23 cellular contexts compared by ENCODE assay signal in genomic region chr11:123562166-123562565, GRCh38.
DNase-seq lines count a peak whose midpoint lies in the region; ATAC-seq, FAIRE-seq and TF ChIP-seq lines count a peak whose summit lies in the region.
"Had no signal": no experiment of that assay in that cellular context is flagged by ENCODE, and none has a peak within 500 bp of the region (broad histone marks: within the 10 kb centered on the region; RNA-seq: fewer than 3 reads in every experiment).

No MANE protein-coding gene starts in this region.

- H3K4me3 ChIP-seq in heart left ventricle (no peak overlapping the region), right cardiac atrium (ENCODE audit: low read length) (no peak overlapping the region), HepG2 (replicated peaks in 1 of 3; ENCODE audit: insufficient read depth in 1 of 3, low read depth in 2 of 3, low read length in 3 of 3) (no peak overlapping the region), thyroid gland (replicated peaks in 1 of 3) (no peak overlapping the region), lower leg skin (ENCODE audit: low read depth, poor library complexity, severe bottlenecking) (no peak overlapping the region)
- H3K4me3 ChIP-seq: ascending aorta, psoas muscle, skin epidermis had no signal

- H3K27ac ChIP-seq in heart left ventricle (peak overlapping the region in 11 of 12 donors; percentile 35 to 85 (median 65)), right cardiac atrium (ENCODE audit: low read length) (no peak overlapping the region), angular gyrus (ENCODE audit: low read depth, low read length) (peak overlapping the region; percentile 64), HepG2 (ENCODE audit: extremely low read length, insufficient read depth, low read length) (no peak overlapping the region), thyroid gland (peak overlapping the region; percentile 68 to 94 (median 93))
- H3K27ac ChIP-seq: ascending aorta, epithelial cell of prostate, psoas muscle had no signal

- WGBS in heart left ventricle, 4 donors = 46 to 58% (median 50%) methylated on average over 7 of the region's 7 CpGs
- 64% methylated on average over 7 of the region's 7 CpGs for WGBS in right cardiac atrium
- WGBS in HepG2 (ENCODE audit: low lambda C conversion rate) = 10% methylated on average over 7 of the region's 7 CpGs
- 57 to 75% methylated on average over 7 of the region's 7 CpGs for WGBS in thyroid gland, 2 donors
- 82 to 85% methylated on average over 7 of the region's 7 CpGs for WGBS in lower leg skin, 2 donors

- BruUV-seq in HepG2 (replicated peaks; lab: Mats Ljungman, UMichigan) = no TSS peak

- TF ChIP-seq EP300 in HepG2 (IDR thresholded peaks at IDR 0.05; ENCODE audit: low read depth in 2 of 2, low read length in 2 of 2) (no peak), HepG2 (CRISPR knock-in tag; IDR thresholded peaks at IDR 0.05; ENCODE audit: borderline replicate concordance) (no peak)

- H4K20me1 ChIP-seq in HepG2 (ENCODE audit: insufficient read depth, low read length) = no peaks in the 10 kb centered on the region

- H3K27me3 ChIP-seq in heart left ventricle (no peaks in the 10 kb centered on the region), right cardiac atrium (ENCODE audit: control insufficient read depth, insufficient read depth) (no peaks in the 10 kb centered on the region), HepG2 (ENCODE audit: control insufficient read depth in 1 of 2, insufficient read depth in 2 of 2, low read length in 2 of 2) (peaks cover 12 to 43% of the 10 kb centered on the region in 2 experiments; a peak in 4 of 5 replicates), thyroid gland (no peaks in the 10 kb centered on the region)
- H3K27me3 ChIP-seq: ascending aorta, BE2C had no signal

- in situ Hi-C loops in HepG2 (cut with HindIII; ENCODE audit: extremely low pct_ligation_motif_present, low pct_unique_long_range_greater_than_20kb) = no loop called here

- ATAC-seq in heart left ventricle = peak in 3 of 4 donors; percentile 38 to 59 (median 48)
- ATAC-seq in right cardiac atrium = no peak
- peak; percentile 44 for ATAC-seq in HepG2
- ATAC-seq: psoas muscle had no signal

- no peak overlapping the region for H2AFZ ChIP-seq in HepG2 (ENCODE audit: low read length)

- TF ChIP-seq RAD21 in HepG2 (CRISPR knock-in tag; IDR thresholded peaks at IDR 0.05) = no peak

- H3K4me1 ChIP-seq in heart left ventricle (peaks cover 4 to 60% (median 28%) of the 10 kb centered on the region in 12 donors), right cardiac atrium (ENCODE audit: control insufficient read depth, insufficient read depth, low read length) (no peaks in the 10 kb centered on the region), HepG2 (ENCODE audit: insufficient read depth, low read length) (no peaks in the 10 kb centered on the region), thyroid gland (peaks cover 36 to 67% of the 10 kb centered on the region in 2 donors)
- H3K4me1 ChIP-seq: ascending aorta had no signal

- FAIRE-seq in HepG2 (lab: Jason Lieb, UNC) = no peak
- FAIRE-seq: H1 had no signal

- H3K9me3 ChIP-seq in heart left ventricle (no peaks in the 10 kb centered on the region), right cardiac atrium (ENCODE audit: control insufficient read depth, low read length) (no peaks in the 10 kb centered on the region), HepG2 (ENCODE audit: low read length) (no peaks in the 10 kb centered on the region), thyroid gland (no peaks in the 10 kb centered on the region)
- H3K9me3 ChIP-seq: ascending aorta, BE2C, psoas muscle had no signal

- TF ChIP-seq POLR2A in heart left ventricle (IDR thresholded peaks at IDR 0.05) (no peak), HepG2 (IDR thresholded peaks at IDR 0.05; ENCODE audit: insufficient read depth in 1 of 2, low read depth in 2 of 2, low read length in 2 of 2) (no peak), thyroid gland (IDR thresholded peaks at IDR 0.05) (no peak), lower leg skin (IDR thresholded peaks at IDR 0.05) (no peak)

- no peaks in the 10 kb centered on the region for H3K36me3 ChIP-seq in heart left ventricle
- H3K36me3 ChIP-seq in HepG2 (replicated peaks in 1 of 2; ENCODE audit: control insufficient read depth in 1 of 2, insufficient read depth in 2 of 2, low read length in 2 of 2) = no peaks in the 10 kb centered on the region
- H3K36me3 ChIP-seq in thyroid gland = no peaks in the 10 kb centered on the region
- H3K36me3 ChIP-seq: ascending aorta, BE2C had no signal

- intact Hi-C loops in heart left ventricle (cut with DNase I) = loop anchor here in 3 of 10 donors (5.0 to 10.0 kb wide), 3 partner anchors 45 to 257 kb away; no protein-coding TSS in a partner anchor
- intact Hi-C loops in right cardiac atrium (cut with DNase I) = loop anchor here in 1 of 4 donors (5.0 kb wide), 1 partner anchor 45 kb away; no protein-coding TSS in a partner anchor
- intact Hi-C loops in HepG2 (cut with micrococcal nuclease; ENCODE audit: unreplicated experiment) = no loop called here
- intact Hi-C loops in thyroid gland (cut with DNase I) = no loop called here
- intact Hi-C loops in lower leg skin (cut with DNase I; ENCODE audit: low total_unique reads) = no loop called here

- DNase-seq in heart left ventricle (peak in 2 of 5 donors; percentile 30 to 37), right cardiac atrium (no peak), HepG2 (ENCODE audit: low spot score) (no peak), thyroid gland (peak; percentile 34 to 35), lower leg skin (ENCODE audit: low spot score in 2 of 2) (no peak), 8988T (no peak), Kasumi-1 (lab: John Stamatoyannopoulos, UW) (no peak)
- DNase-seq: activated CD4-positive, alpha-beta T cell treated with anti-CD3 and anti-CD28 coated beads for 48 hours; activated CD8-positive, alpha-beta memory T cell treated with anti-CD3 and anti-CD28 coated beads for 24 hours; activated effector memory CD4-positive, alpha-beta T cell treated with Interleukin-2 at 50 U/mL for 16 hours; BE2C; effector CD4-positive, alpha-beta T cell; mesenchymal stem cell; NCI-H1105; NCI-H1930; NCI-H226; psoas muscle; trophoblast cell had no signal

- no peaks in the 10 kb centered on the region for H3K79me2 ChIP-seq in HepG2 (ENCODE audit: insufficient read depth, low read length)

- POLR2A ChIA-PET in HepG2 (lab: Yijun Ruan, JAX) = no interaction called here

- H3K4me2 ChIP-seq in HepG2 (ENCODE audit: low read depth, low read length) = no peak overlapping the region

- TF ChIP-seq CTCF in heart left ventricle (IDR thresholded peaks at IDR 0.05) (no peak), HepG2 (CRISPR knock-in tag; IDR thresholded peaks at IDR 0.05) (no peak), thyroid gland (IDR thresholded peaks at IDR 0.05) (no peak), lower leg skin (IDR thresholded peaks at IDR 0.05) (no peak)

- H3K9ac ChIP-seq in HepG2 (ENCODE audit: insufficient read depth, low read depth, low read length) = no peak overlapping the region

- CTCF ChIA-PET in HepG2 (lab: Yijun Ruan, JAX; ENCODE audit: low intra/inter-chr PET ratio, low total read pairs) = no interaction called here

TF ChIP-seq in HepG2, 621 proteins besides CTCF, POLR2A, EP300 and RAD21:
- TF ChIP-seq FOXK1 (CRISPR knock-in tag; IDR thresholded peaks at IDR 0.05; ENCODE audit: borderline replicate concordance, low read depth) = no peak
- TF ChIP-seq RARA (CRISPR knock-in tag; IDR thresholded peaks at IDR 0.05) = peak; percentile 19; the same call in 1 of the 2 replicates

Comparison
In these comparisons a context has a peak if more than half of its experiments do, and no peak if none do; other contexts are left out.
1. ATAC-seq: peak in heart left ventricle (3 of 4) and HepG2 (single experiment); none in right cardiac atrium (0 of 2).
2. H3K27ac ChIP-seq: peak in heart left ventricle (11 of 12), angular gyrus (single experiment) and thyroid gland (3 of 3); none in right cardiac atrium (single experiment) and HepG2 (single experiment).
3. DNase-seq: peak in thyroid gland (2 of 2); none in right cardiac atrium (0 of 3), HepG2 (single experiment), lower leg skin (0 of 2), 8988T (single experiment) and Kasumi-1 (0 of 2).